In genomic region chr5:16666861-16667481, GRCh38 we compare ENCODE assay signal across 9 cellular contexts. TPM values are rescaled to one million over a fixed set of nuclear protein-coding genes. Genes with fewer than 3 reads are reported as not detected.
A peak's percentile ranks its signal among the peaks of the same experiment; 100 is the strongest.
DNase-seq lines count a peak whose midpoint lies in the region; TF ChIP-seq lines count a peak whose summit lies in the region.
"Had no signal": no experiment of that assay in that cellular context is flagged by ENCODE, and none has a peak within 500 bp of the region (broad histone marks: within the 10 kb centered on the region; RNA-seq: fewer than 3 reads in every experiment).

No MANE protein-coding gene starts in this region.

- no peak overlapping the region for H3K14ac ChIP-seq in mesenchymal stem cell (ENCODE audit: low read length in 2 of 2)

- H3K4ac ChIP-seq in mesenchymal stem cell (ENCODE audit: low read depth in 1 of 2, low read length in 2 of 2): no peak overlapping the region

- WGBS in mesenchymal stem cell: 94% methylated on average over 12 of the region's 12 CpGs

- peaks cover 42% of the 10 kb centered on the region for H3K4me1 Mint-ChIP-seq in mesothelial cell of epicardium

- H3K79me1 ChIP-seq in mesenchymal stem cell (replicated peaks; ENCODE audit: low read length, poor library complexity, severe bottlenecking): peaks cover 4% of the 10 kb centered on the region

- no peak overlapping the region for H2BK120ac ChIP-seq in mesenchymal stem cell (ENCODE audit: low read depth, low read length)

- peak overlapping the region; percentile 20 for H3K27ac Mint-ChIP-seq in mesothelial cell of epicardium

- no peaks in the 10 kb centered on the region for H3K4me1 ChIP-seq in mesenchymal stem cell (ENCODE audit: control insufficient read depth, insufficient read depth, low read depth, low read length)

- in situ Hi-C loops in GM13977 (cut with MboI; ENCODE audit: low pct_unique_long_range_greater_than_20kb, low sequenced_read_pairs, unreplicated experiment): no loop called here

- no peak overlapping the region for H3K18ac ChIP-seq in mesenchymal stem cell (ENCODE audit: low read depth in 1 of 2, low read length in 2 of 2)

- H3K27me3 ChIP-seq in mesenchymal stem cell (ENCODE audit: control insufficient read depth in 1 of 2, insufficient read depth in 1 of 2, low read length in 2 of 2): no peaks in the 10 kb centered on the region

- no peak overlapping the region for H3K4me2 ChIP-seq in mesenchymal stem cell (ENCODE audit: low read length, poor library complexity, severe bottlenecking)

- DNase-seq in GM13977 (ENCODE audit: low spot score): no peak
- DNase-seq in NCI-H748 treated with DMSO at 0.1 percent for 48 hours (lab: John Stamatoyannopoulos, UW): peak; percentile 47
- DNase-seq in cardiac fibroblast (ENCODE audit: low read depth in 2 of 2): peak; percentile 29 to 63
- DNase-seq in mesothelial cell of epicardium (ENCODE audit: low spot score in 2 of 2, unreplicated experiment in 2 of 2): no peak
- no peak for DNase-seq in AML-193 (lab: John Stamatoyannopoulos, UW)
- no peak for DNase-seq in mesenchymal stem cell
- DNase-seq in NCI-H1048 (lab: John Stamatoyannopoulos, UW): no peak
- no peak for DNase-seq in KG1 (lab: John Stamatoyannopoulos, UW)

- no peak overlapping the region for H3K27ac ChIP-seq in mesenchymal stem cell (ENCODE audit: low read length, poor library complexity, severe bottlenecking)

- H3K4me3 ChIP-seq in cardiac fibroblast (replicated peaks in 1 of 2; ENCODE audit: low read depth in 2 of 2, low read length in 2 of 2) (no peak overlapping the region), mesenchymal stem cell (ENCODE audit: insufficient read depth in 1 of 2, low read depth in 1 of 2, low read length in 2 of 2) (no peak overlapping the region)
- H3K4me3 ChIP-seq: SK-N-MC had no signal

- peaks cover 27 to 42% of the 10 kb centered on the region in 2 experiments for H3K36me3 ChIP-seq in mesenchymal stem cell (ENCODE audit: control insufficient read depth in 1 of 2, insufficient read depth in 2 of 2, low read depth in 1 of 2, low read length in 2 of 2)

- peaks cover 28% of the 10 kb centered on the region for H3K36me3 Mint-ChIP-seq in mesothelial cell of epicardium

- H3K9me3 Mint-ChIP-seq in mesothelial cell of epicardium: no peaks in the 10 kb centered on the region

- H3K4me3 Mint-ChIP-seq in mesothelial cell of epicardium: no peak overlapping the region

- no peak overlapping the region for H3K23ac ChIP-seq in mesenchymal stem cell (ENCODE audit: low read length in 2 of 2)

- H3K9me3 ChIP-seq in mesenchymal stem cell (ENCODE audit: control insufficient read depth, low read length): no peaks in the 10 kb centered on the region

- TF ChIP-seq CTCF in GM13977 (IDR thresholded peaks at IDR 0.05; ENCODE audit: extremely low read depth, insufficient read depth, missing control alignments): peak; percentile 22
- TF ChIP-seq CTCF in cardiac fibroblast (IDR thresholded peaks at IDR 0.05; ENCODE audit: low read depth, low read length): peak; percentile 24
- TF ChIP-seq CTCF in mesothelial cell of epicardium (IDR thresholded peaks at IDR 0.05; ENCODE audit: unreplicated experiment): peak; percentile 22

- H2BK15ac ChIP-seq in mesenchymal stem cell (ENCODE audit: low read depth, poor library complexity, severe bottlenecking): no peak overlapping the region

- H3K9ac ChIP-seq in mesenchymal stem cell (ENCODE audit: low read length): no peak overlapping the region

- no peaks in the 10 kb centered on the region for H3K27me3 Mint-ChIP-seq in mesothelial cell of epicardium (ENCODE audit: low read depth)

- no peak overlapping the region for H2AK5ac ChIP-seq in mesenchymal stem cell (ENCODE audit: low read length, severe bottlenecking)

- no peak overlapping the region for H4K8ac ChIP-seq in mesenchymal stem cell (ENCODE audit: low read length)

- no peak overlapping the region for H2BK12ac ChIP-seq in mesenchymal stem cell (ENCODE audit: low read length in 2 of 2)

- H4K91ac ChIP-seq in mesenchymal stem cell (ENCODE audit: low read length): no peak overlapping the region

- no peak overlapping the region for H2BK5ac ChIP-seq in mesenchymal stem cell (ENCODE audit: low read depth, low read length, poor library complexity, severe bottlenecking)

- H2AFZ ChIP-seq in mesenchymal stem cell (ENCODE audit: low read depth, low read length): no peak overlapping the region

RNA-seq across cellular contexts. Expression of gene RETREG1, which starts 50.2 kb away (rescaled TPM):
- 7.8 to 9.2 TPM (median 8.3 TPM) in 3 replicates for total RNA-seq in mesothelial cell of epicardium
- polyA plus RNA-seq in mesenchymal stem cell (2013, experiment 1 of 2): 0.04 TPM
- polyA plus RNA-seq in mesenchymal stem cell (2013, experiment 2 of 2): 0.12 TPM

Comparison
In these comparisons a context has a peak if more than half of its experiments do, and no peak if none do; other contexts are left out.
1. DNase-seq: peak in NCI-H748 treated with DMSO at 0.1 percent for 48 hours (single experiment) and cardiac fibroblast (2 of 2); none in GM13977 (single experiment), mesothelial cell of epicardium (0 of 2), AML-193 (0 of 2), mesenchymal stem cell (single experiment), NCI-H1048 (single experiment) and KG1 (single experiment).
2. Peak in every context shown above with its lines, with median percentiles within 50 percentile points of each other: CTCF ChIP-seq.